In the genomic region with DNA sequence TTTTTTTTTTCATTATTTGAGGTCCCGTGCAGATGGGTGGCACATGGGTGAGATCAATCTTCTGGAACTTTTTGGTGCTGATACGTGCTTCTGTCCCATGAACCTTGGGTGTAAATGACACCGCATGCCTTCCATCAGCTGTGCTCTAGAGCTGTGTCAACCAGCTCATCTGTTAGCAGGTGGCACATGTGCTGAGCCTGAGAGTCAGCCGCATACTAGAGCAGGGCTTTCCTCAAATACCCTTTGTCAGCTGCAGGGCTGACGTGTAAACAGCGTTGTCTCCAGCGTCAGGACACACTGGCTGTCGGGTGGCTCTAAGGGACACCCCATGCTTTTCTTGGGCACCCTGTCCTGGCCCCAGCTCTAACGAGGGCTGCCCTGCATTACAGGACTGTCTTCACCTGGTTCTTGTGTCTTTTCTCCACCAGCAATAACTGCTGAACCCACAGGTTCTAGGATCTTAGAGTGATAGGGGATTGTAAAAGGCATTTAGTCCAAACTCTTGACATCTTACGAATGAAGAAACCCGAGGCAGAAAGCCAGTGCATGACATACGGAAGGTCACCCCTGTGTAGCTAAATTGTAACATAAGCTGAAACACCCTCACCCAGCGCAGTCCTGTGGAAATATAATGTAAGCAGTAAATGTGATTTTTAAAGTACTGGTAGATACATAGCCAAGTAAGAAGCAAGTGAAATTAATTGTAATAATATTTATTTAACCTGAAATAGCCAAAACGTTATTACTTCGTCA, we compare ENCODE assay signal across 17 cellular contexts.
"Had no signal": no experiment of that assay in that cellular context is flagged by ENCODE, and none has a peak within 500 bp of the region (broad histone marks: within the 10 kb centered on the region; RNA-seq: fewer than 3 reads in every experiment).

No MANE protein-coding gene starts in this region.

- H3K27ac Mint-ChIP-seq: activated CD8-positive, alpha-beta T cell treated with anti-CD3 and anti-CD28 coated beads for 36 hours; neural progenitor cell had no signal

- H3K4me3 ChIP-seq: left lung, neural progenitor cell, stomach, thoracic aorta had no signal

- H3K9me3 ChIP-seq: left lung, stomach, thoracic aorta had no signal

- H3K9ac ChIP-seq: neural progenitor cell had no signal

- ATAC-seq: activated CD8-positive, alpha-beta T cell treated with anti-CD3 and anti-CD28 coated beads for 36 hours; activated T-cell treated with anti-CD3 and anti-CD28 coated beads, Interleukin-2, amount 50 U/mL, for 4 hours; left lung; WTC11 had no signal

- H3K4me3 Mint-ChIP-seq: activated CD8-positive, alpha-beta T cell treated with anti-CD3 and anti-CD28 coated beads for 36 hours; activated T-cell treated with anti-CD3 and anti-CD28 coated beads, Interleukin-2, amount 50 U/mL, for 4 hours; neural progenitor cell; WTC11 had no signal

- H3K36me3 Mint-ChIP-seq: WTC11 had no signal

- H3K36me3 ChIP-seq: neural progenitor cell, thoracic aorta had no signal

- DNase-seq: activated CD4-positive, alpha-beta T cell treated with anti-CD3 and anti-CD28 coated beads for 48 hours; activated CD8-positive, alpha-beta T cell treated with anti-CD3 and anti-CD28 coated beads for 36 hours; activated effector memory CD4-positive, alpha-beta T cell treated with Interleukin-2 at 50 U/mL for 16 hours; activated naive CD4-positive, alpha-beta T cell treated with anti-CD3 and anti-CD28 coated beads, Interleukin-2, amount 50 U/mL, for 16 hours; activated T-cell treated with anti-CD3 and anti-CD28 coated beads, Interleukin-2, amount 50 U/mL, for 4 hours; central memory CD4-positive, alpha-beta T cell; cortex of kidney; effector CD8-positive, alpha-beta T cell; foreskin fibroblast; left lung; stimulated activated CD4-positive, alpha-beta T cell treated with anti-CD3 and anti-CD28 coated beads, Interleukin-12 subunit alpha, Interleukin-12 subunit beta, amount 100 ng/mL, for 4 hours; stimulated activated CD4-positive, alpha-beta T cell treated with anti-CD3 and anti-CD28 coated beads, Interleukin-2, amount 100 ng/mL, for 24 hours; stomach; SW 1271 had no signal

- H3K27me3 Mint-ChIP-seq: activated CD8-positive, alpha-beta T cell treated with anti-CD3 and anti-CD28 coated beads for 36 hours had no signal

- H3K27ac ChIP-seq: left lung, neural progenitor cell, stomach had no signal

- H3K9me3 Mint-ChIP-seq: activated CD8-positive, alpha-beta T cell treated with anti-CD3 and anti-CD28 coated beads for 36 hours; activated T-cell treated with anti-CD3 and anti-CD28 coated beads, Interleukin-2, amount 50 U/mL, for 4 hours; neural progenitor cell; WTC11 had no signal

- H3K27me3 ChIP-seq: left lung, neural progenitor cell, stomach had no signal

- H3K4me1 ChIP-seq: neural progenitor cell had no signal
